Comparison of ENCODE assay signal across 16 cellular contexts in the genomic region with DNA sequence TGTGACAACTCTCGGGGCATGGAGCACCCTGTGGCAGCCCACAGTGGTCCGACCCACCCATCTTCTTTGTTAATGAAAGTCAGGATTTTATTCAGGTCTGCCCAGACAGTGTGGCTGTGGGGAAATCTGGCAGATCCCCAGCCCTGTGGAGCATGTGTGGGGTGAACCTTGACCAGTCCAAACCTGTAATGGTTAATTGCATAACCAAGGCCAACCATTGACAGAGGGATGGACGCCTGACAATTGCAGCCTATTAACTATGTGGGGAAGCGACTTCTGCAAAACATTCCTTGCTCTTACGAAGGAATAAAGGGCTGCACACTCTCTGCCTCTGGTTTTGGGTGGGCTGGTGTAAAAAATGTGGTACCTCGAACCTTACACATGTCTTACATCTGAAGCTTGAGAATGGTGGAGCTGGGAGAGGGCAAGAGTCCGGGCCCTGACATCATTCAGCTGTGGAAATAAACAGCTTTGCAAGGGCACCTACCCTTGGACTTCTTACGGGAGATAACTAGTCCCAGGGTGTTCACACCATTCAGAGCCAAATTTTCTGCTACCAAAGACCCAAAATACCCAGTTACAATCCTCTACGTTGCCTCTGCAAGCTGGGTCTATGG. TPM values are rescaled to one million over a fixed set of nuclear protein-coding genes. Genes with fewer than 3 reads are reported as not detected.
DNase-seq lines count a peak whose midpoint lies in the region; ATAC-seq and TF ChIP-seq lines count a peak whose summit lies in the region.
"Had no signal": no experiment of that assay in that cellular context is flagged by ENCODE, and none has a peak within 500 bp of the region (broad histone marks: within the 10 kb centered on the region; RNA-seq: fewer than 3 reads in every experiment).

No MANE protein-coding gene starts in this region.

- H3K27me3 ChIP-seq in neuronal stem cell (ENCODE audit: control insufficient read depth in 3 of 3, insufficient read depth in 3 of 3, low read depth in 1 of 3, low read length in 3 of 3): no peaks in the 10 kb centered on the region
- H3K27me3 ChIP-seq: BE2C had no signal

- H2BK120ac ChIP-seq in neuronal stem cell (ENCODE audit: low read depth, low read length): no peak overlapping the region

- no peak overlapping the region for H3K23ac ChIP-seq in neuronal stem cell (ENCODE audit: low read depth, low read length, poor library complexity)

- no peak overlapping the region for H3K4me2 ChIP-seq in neuronal stem cell (ENCODE audit: insufficient read depth, low read length, poor library complexity, severe bottlenecking)
- H3K4me2 ChIP-seq: A549 had no signal

- ATAC-seq in left lobe of liver: peak; percentile 69
- ATAC-seq: A549 had no signal

- peaks cover 13 to 14% of the 10 kb centered on the region in 2 donors for H3K4me1 ChIP-seq in neuronal stem cell (ENCODE audit: control insufficient read depth in 2 of 2, insufficient read depth in 1 of 2, low read depth in 1 of 2, low read length in 2 of 2)
- H3K4me1 ChIP-seq: A549, BE2C had no signal

- H3K4ac ChIP-seq in neuronal stem cell (ENCODE audit: low read length): no peak overlapping the region

- no peak overlapping the region for H3K27ac ChIP-seq in neuronal stem cell (replicated peaks; ENCODE audit: low read length)
- H3K27ac ChIP-seq: A549, C4-2B had no signal

- H3K79me1 ChIP-seq in neuronal stem cell (ENCODE audit: low read depth, low read length): no peaks in the 10 kb centered on the region

- no peak overlapping the region for H4K8ac ChIP-seq in neuronal stem cell (ENCODE audit: low read depth, low read length)

- no peak overlapping the region for H3K18ac ChIP-seq in neuronal stem cell (ENCODE audit: low read length)

- no peak for TF ChIP-seq CTCF in epithelial cell of proximal tubule (conservative IDR thresholded peaks at IDR 0.05; ENCODE audit: low read depth, low read length)
- TF ChIP-seq CTCF in GM20000 (IDR thresholded peaks at IDR 0.05; ENCODE audit: extremely low read depth, missing control alignments): no peak

- H4K91ac ChIP-seq in neuronal stem cell (ENCODE audit: low read depth, low read length, poor library complexity): no peak overlapping the region

- H2BK15ac ChIP-seq in neuronal stem cell (ENCODE audit: low read length): no peak overlapping the region

- H3K4me3 ChIP-seq in epithelial cell of proximal tubule (ENCODE audit: low read depth, low read length) (no peak overlapping the region), neuronal stem cell (ENCODE audit: low read length in 2 of 2) (no peak overlapping the region)
- H3K4me3 ChIP-seq: A549 had no signal

- DNase-seq in HuH-7 (ENCODE audit: low spot score): peak; percentile 64
- DNase-seq in epithelial cell of proximal tubule (ENCODE audit: low read depth): peak; percentile 67
- peak; percentile 89 for DNase-seq in left lobe of liver (ENCODE audit: low spot score)
- DNase-seq in neuronal stem cell (ENCODE audit: low spot score): no peak
- no peak for DNase-seq in DMS53 treated with DMSO at 0.1 percent for 48 hours (lab: John Stamatoyannopoulos, UW; ENCODE audit: unreplicated experiment)
- no peak for DNase-seq in NCI-H1694 treated with DMSO at 0.1 percent for 48 hours (lab: John Stamatoyannopoulos, UW)
- DNase-seq in GM20000 (ENCODE audit: low spot score): no peak
- DNase-seq in HCEC 1CT: no peak
- DNase-seq: BE2C; CD4-positive, alpha-beta memory T cell; DND-41; GDM1; IMR-90; KBM-7 had no signal

- H3K36me3 ChIP-seq in neuronal stem cell (replicated peaks in 1 of 2; ENCODE audit: control insufficient read depth in 2 of 2, insufficient read depth in 2 of 2, low read length in 2 of 2): no peaks in the 10 kb centered on the region
- H3K36me3 ChIP-seq: BE2C had no signal

- H3K9ac ChIP-seq in neuronal stem cell (ENCODE audit: low read depth, low read length, poor library complexity): no peak overlapping the region

- H2BK12ac ChIP-seq in neuronal stem cell (ENCODE audit: low read length): no peak overlapping the region

- H3K14ac ChIP-seq in neuronal stem cell (ENCODE audit: low read length): no peak overlapping the region

- H2AK5ac ChIP-seq in neuronal stem cell (ENCODE audit: low read depth, low read length): no peak overlapping the region

- H2BK5ac ChIP-seq in neuronal stem cell (ENCODE audit: low read length): no peak overlapping the region

- H3K9me3 ChIP-seq in neuronal stem cell (replicated peaks in 1 of 2; ENCODE audit: control insufficient read depth in 2 of 2, insufficient read depth in 1 of 2, low read depth in 1 of 2, low read length in 2 of 2): no peaks in the 10 kb centered on the region
- H3K9me3 ChIP-seq: A549, BE2C had no signal

- H2AFZ ChIP-seq in neuronal stem cell (ENCODE audit: low read length): peak overlapping the region; percentile 21

- WGBS in neuronal stem cell (ENCODE audit: extremely low coverage in 2 of 2, insufficient read length in 2 of 2, insufficient replicate concordance in 1 of 2), 2 donors: no CpG with 5 or more reads among the region's 9 CpGs

RNA-seq across cellular contexts. Expression of a gene that starts 35.8 kb away (rescaled TPM):
- 0.58 and 7.3 TPM in 2 replicates for total RNA-seq in epithelial cell of proximal tubule
- total RNA-seq in left lobe of liver: 44.0 TPM
- polyA plus RNA-seq in neuronal stem cell (2013, experiment 1 of 2): 8.2 TPM
- polyA plus RNA-seq in neuronal stem cell (2013, experiment 2 of 2): 8.4 TPM

Comparison
In these comparisons a context has a peak if more than half of its experiments do, and no peak if none do; other contexts are left out.
1. DNase-seq: peak in HuH-7 (single experiment), epithelial cell of proximal tubule (single experiment) and left lobe of liver (single experiment); none in neuronal stem cell (single experiment), DMS53 treated with DMSO at 0.1 percent for 48 hours (single experiment), NCI-H1694 treated with DMSO at 0.1 percent for 48 hours (single experiment), GM20000 (single experiment) and HCEC 1CT (single experiment).